1 cellular context compared by ENCODE assay signal in the genomic region with DNA sequence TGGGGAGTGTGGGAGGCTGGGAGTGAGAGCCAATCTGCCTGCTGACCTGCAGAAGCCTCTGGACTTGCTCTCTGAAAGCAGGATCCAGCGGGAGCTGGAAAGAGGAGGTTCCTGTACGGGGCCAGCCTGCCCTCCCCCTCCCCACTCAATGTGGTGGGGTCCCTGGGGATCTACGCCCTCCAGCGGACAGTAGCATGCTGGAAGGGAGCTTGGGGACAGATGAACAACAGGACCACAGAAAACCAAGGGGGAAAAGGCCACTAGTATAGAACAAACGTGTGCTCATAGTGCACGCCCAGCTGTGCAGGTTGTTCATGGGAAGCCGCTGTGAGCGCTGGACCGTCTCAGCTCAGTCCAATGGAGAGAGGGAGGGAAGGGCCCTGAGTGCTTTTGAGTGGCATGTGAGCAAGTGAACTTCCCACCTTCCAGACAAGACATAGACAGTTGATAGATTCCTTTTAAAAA.
TF ChIP-seq lines count a peak whose summit lies in the region.

No MANE protein-coding gene starts in this region.

TF ChIP-seq in GM23338, 12 proteins besides CTCF, POLR2A, EP300 and RAD21 (continued from another document):
- TF ChIP-seq, protein P1, sequence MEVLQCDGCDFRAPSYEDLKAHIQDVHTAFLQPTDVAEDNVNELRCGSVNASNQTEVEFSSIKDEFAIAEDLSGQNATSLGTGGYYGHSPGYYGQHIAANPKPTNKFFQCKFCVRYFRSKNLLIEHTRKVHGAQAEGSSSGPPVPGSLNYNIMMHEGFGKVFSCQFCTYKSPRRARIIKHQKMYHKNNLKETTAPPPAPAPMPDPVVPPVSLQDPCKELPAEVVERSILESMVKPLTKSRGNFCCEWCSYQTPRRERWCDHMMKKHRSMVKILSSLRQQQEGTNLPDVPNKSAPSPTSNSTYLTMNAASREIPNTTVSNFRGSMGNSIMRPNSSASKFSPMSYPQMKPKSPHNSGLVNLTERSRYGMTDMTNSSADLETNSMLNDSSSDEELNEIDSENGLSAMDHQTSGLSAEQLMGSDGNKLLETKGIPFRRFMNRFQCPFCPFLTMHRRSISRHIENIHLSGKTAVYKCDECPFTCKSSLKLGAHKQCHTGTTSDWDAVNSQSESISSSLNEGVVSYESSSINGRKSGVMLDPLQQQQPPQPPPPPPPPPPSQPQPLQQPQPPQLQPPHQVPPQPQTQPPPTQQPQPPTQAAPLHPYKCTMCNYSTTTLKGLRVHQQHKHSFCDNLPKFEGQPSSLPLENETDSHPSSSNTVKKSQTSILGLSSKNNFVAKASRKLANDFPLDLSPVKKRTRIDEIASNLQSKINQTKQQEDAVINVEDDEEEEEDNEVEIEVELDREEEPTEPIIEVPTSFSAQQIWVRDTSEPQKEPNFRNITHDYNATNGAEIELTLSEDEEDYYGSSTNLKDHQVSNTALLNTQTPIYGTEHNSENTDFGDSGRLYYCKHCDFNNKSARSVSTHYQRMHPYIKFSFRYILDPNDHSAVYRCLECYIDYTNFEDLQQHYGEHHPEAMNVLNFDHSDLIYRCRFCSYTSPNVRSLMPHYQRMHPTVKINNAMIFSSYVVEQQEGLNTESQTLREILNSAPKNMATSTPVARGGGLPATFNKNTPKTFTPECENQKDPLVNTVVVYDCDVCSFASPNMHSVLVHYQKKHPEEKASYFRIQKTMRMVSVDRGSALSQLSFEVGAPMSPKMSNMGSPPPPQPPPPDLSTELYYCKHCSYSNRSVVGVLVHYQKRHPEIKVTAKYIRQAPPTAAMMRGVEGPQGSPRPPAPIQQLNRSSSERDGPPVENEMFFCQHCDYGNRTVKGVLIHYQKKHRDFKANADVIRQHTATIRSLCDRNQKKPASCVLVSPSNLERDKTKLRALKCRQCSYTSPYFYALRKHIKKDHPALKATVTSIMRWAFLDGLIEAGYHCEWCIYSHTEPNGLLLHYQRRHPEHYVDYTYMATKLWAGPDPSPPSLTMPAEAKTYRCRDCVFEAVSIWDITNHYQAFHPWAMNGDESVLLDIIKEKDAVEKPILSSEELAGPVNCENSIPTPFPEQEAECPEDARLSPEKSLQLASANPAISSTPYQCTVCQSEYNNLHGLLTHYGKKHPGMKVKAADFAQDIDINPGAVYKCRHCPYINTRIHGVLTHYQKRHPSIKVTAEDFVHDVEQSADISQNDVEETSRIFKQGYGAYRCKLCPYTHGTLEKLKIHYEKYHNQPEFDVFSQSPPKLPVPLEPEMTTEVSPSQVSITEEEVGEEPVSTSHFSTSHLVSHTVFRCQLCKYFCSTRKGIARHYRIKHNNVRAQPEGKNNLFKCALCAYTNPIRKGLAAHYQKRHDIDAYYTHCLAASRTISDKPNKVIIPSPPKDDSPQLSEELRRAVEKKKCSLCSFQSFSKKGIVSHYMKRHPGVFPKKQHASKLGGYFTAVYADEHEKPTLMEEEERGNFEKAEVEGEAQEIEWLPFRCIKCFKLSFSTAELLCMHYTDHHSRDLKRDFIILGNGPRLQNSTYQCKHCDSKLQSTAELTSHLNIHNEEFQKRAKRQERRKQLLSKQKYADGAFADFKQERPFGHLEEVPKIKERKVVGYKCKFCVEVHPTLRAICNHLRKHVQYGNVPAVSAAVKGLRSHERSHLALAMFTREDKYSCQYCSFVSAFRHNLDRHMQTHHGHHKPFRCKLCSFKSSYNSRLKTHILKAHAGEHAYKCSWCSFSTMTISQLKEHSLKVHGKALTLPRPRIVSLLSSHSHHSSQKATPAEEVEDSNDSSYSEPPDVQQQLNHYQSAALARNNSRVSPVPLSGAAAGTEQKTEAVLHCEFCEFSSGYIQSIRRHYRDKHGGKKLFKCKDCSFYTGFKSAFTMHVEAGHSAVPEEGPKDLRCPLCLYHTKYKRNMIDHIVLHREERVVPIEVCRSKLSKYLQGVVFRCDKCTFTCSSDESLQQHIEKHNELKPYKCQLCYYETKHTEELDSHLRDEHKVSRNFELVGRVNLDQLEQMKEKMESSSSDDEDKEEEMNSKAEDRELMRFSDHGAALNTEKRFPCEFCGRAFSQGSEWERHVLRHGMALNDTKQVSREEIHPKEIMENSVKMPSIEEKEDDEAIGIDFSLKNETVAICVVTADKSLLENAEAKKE (CRISPR knock-in tag; IDR thresholded peaks at IDR 0.05) = no peak
